In the genomic region with DNA sequence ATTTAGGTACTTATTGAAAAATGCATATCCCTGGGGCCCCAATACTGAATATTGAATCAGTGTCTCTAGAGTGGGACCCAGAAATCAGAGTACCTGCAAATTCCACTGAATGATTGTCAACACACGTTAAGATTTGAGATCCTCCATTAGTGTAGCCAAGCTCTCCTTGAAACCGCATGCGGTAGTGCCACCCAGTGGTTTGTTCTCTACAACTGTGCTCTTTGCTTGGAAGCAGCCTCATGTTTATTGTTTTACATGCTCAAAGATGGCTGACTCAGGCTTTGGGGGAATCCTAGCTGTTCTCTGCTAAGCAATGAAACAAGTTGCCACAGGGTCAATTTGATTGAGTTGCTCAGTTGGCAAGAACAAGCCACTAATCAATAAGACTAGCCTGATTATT, we compare ENCODE assay signal across 8 cellular contexts.
DNase-seq lines count a peak whose midpoint lies in the region; ATAC-seq and TF ChIP-seq lines count a peak whose summit lies in the region.

No MANE protein-coding gene starts in this region.

- H3K4me3 Mint-ChIP-seq in activated T-helper 17 cell treated with anti-CD3 and anti-CD28 coated beads, Interleukin-2, amount 50 U/mL, for 72 hours = no peak overlapping the region

- H3K27ac Mint-ChIP-seq in activated T-helper 17 cell treated with anti-CD3 and anti-CD28 coated beads, Interleukin-2, amount 50 U/mL, for 72 hours = no peak overlapping the region

- peaks cover 5% of the 10 kb centered on the region for H3K9me3 ChIP-seq in hepatocyte (ENCODE audit: low read depth)

- H3K4me1 Mint-ChIP-seq in activated T-helper 17 cell treated with anti-CD3 and anti-CD28 coated beads, Interleukin-2, amount 50 U/mL, for 72 hours = no peaks in the 10 kb centered on the region

- H3K4me3 ChIP-seq in H7 (ENCODE audit: insufficient read depth, low read depth, low read length) (no peak overlapping the region), hepatocyte (no peak overlapping the region)

- no peaks in the 10 kb centered on the region for H3K4me1 ChIP-seq in hepatocyte (ENCODE audit: insufficient read depth)

- WGBS in hepatocyte (ENCODE audit: low lambda C conversion rate, missing lambda C conversion rate) = 51% methylated on average over 3 of the region's 3 CpGs

- no peaks in the 10 kb centered on the region for H3K9me2 ChIP-seq in hepatocyte (replicated peaks; ENCODE audit: insufficient read depth)

- no peaks in the 10 kb centered on the region for H3K36me3 ChIP-seq in H7 (replicated peaks; ENCODE audit: control insufficient read depth, insufficient read depth, low read length)
- no peaks in the 10 kb centered on the region for H3K36me3 ChIP-seq in hepatocyte (replicated peaks; ENCODE audit: insufficient read depth, low read depth)

- no peaks in the 10 kb centered on the region for H3K9me3 Mint-ChIP-seq in activated T-helper 17 cell treated with anti-CD3 and anti-CD28 coated beads, Interleukin-2, amount 50 U/mL, for 72 hours

- H3K27me3 ChIP-seq in H7 (ENCODE audit: control insufficient read depth, insufficient read depth, low read length) (no peaks in the 10 kb centered on the region), hepatocyte (no peaks in the 10 kb centered on the region)

- peak; percentile 56 for ATAC-seq in activated T-helper 17 cell treated with anti-CD3 and anti-CD28 coated beads, Interleukin-2, amount 50 U/mL, for 72 hours (replicated peaks)

- DNase-seq in H7 = peak; percentile 28
- DNase-seq in NCI-H146 (lab: John Stamatoyannopoulos, UW) = peak; percentile 84
- DNase-seq in hepatocyte (ENCODE audit: low spot score) = peak; percentile 72
- DNase-seq in stimulated activated CD4-positive, alpha-beta T cell treated with anti-CD3 and anti-CD28 coated beads, Interleukin-1b, Interleukin-23, amount 100 ng/mL, for 48 hours = peak; percentile 56
- DNase-seq in NK-92 (lab: John Stamatoyannopoulos, UW; ENCODE audit: unreplicated experiment) = no peak
- DNase-seq in DMS79 (lab: John Stamatoyannopoulos, UW) = no peak

- H3K27me3 Mint-ChIP-seq in activated T-helper 17 cell treated with anti-CD3 and anti-CD28 coated beads, Interleukin-2, amount 50 U/mL, for 72 hours = peaks cover 17% of the 10 kb centered on the region

- TF ChIP-seq CTCF in GM12873 (IDR thresholded peaks at IDR 0.05; ENCODE audit: insufficient read depth, low read depth, low read length, missing control alignments) = peak; percentile 65
- TF ChIP-seq CTCF in hepatocyte (IDR thresholded peaks at IDR 0.05; ENCODE audit: poor library complexity) = peak; percentile 61

- no peaks in the 10 kb centered on the region for H4K20me1 ChIP-seq in hepatocyte (ENCODE audit: insufficient read depth, poor library complexity, severe bottlenecking)

- no peak overlapping the region for H3K4me2 ChIP-seq in hepatocyte

- no peak overlapping the region for H3K27ac ChIP-seq in hepatocyte

- no peaks in the 10 kb centered on the region for H3K79me2 ChIP-seq in hepatocyte

- no peaks in the 10 kb centered on the region for H3K36me3 Mint-ChIP-seq in activated T-helper 17 cell treated with anti-CD3 and anti-CD28 coated beads, Interleukin-2, amount 50 U/mL, for 72 hours (ENCODE audit: low read depth)

- H2AFZ ChIP-seq in hepatocyte = no peak overlapping the region

Comparison
In these comparisons a context has a peak if more than half of its experiments do, and no peak if none do; other contexts are left out.
1. DNase-seq: peak in H7 (single experiment), NCI-H146 (single experiment), hepatocyte (single experiment) and stimulated activated CD4-positive, alpha-beta T cell treated with anti-CD3 and anti-CD28 coated beads, Interleukin-1b, Interleukin-23, amount 100 ng/mL, for 48 hours (single experiment); none in NK-92 (single experiment) and DMS79 (single experiment).